In the genomic region with DNA sequence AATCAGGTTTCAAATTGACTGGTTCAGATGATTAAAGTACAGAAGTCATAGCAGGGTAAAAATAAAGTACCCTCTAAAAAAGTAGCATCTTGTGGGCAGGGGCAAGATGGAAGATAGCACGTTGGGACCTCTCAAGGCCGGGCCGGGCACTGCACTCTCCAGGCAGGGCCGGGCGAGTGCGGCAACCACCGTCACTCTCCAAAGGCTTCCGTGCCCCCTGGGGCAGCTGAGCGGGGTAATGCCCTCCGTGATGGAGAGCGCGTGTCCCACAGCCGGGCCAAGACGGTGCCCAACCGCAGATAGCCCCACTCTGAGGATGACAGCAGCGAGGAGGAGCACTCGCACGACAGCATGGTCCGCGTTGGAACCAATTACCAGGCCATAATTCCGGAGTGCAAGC, we compare ENCODE assay signal across 20 cellular contexts. TPM values are rescaled to one million over a fixed set of nuclear protein-coding genes. Genes with fewer than 3 reads are reported as not detected.
DNase-seq lines count a peak whose midpoint lies in the region; ATAC-seq, FAIRE-seq and TF ChIP-seq lines count a peak whose summit lies in the region.
"Had no signal": no experiment of that assay in that cellular context is flagged by ENCODE, and none has a peak within 500 bp of the region (broad histone marks: within the 10 kb centered on the region; RNA-seq: fewer than 3 reads in every experiment).

No MANE protein-coding gene starts in this region.

- in situ Hi-C loops in K562 (cut with MboI) (loop anchor here (5.0 kb wide), 1 partner anchor 392 kb away; no protein-coding TSS in a partner anchor), HepG2 (cut with HindIII; ENCODE audit: extremely low pct_ligation_motif_present, low pct_unique_long_range_greater_than_20kb) (loop anchor here (10.0 to 25.0 kb wide), 2 partner anchors 295 to 622 kb away; no protein-coding TSS in a partner anchor)

- H3K27me3 ChIP-seq in K562 (ENCODE audit: control insufficient read depth in 2 of 2, insufficient read depth in 2 of 2, low read length in 2 of 2) (peaks cover 16 to 49% of the 10 kb centered on the region in 2 experiments; a peak in 4 of 5 replicates), HepG2 (ENCODE audit: control insufficient read depth in 1 of 2, insufficient read depth in 2 of 2, low read length in 2 of 2) (no peaks in the 10 kb centered on the region; a peak in 1 of 5 replicates)

- no peaks in the 10 kb centered on the region for H4K20me1 ChIP-seq in K562 (replicated peaks; ENCODE audit: control insufficient read depth, insufficient read depth, low read length)
- H4K20me1 ChIP-seq in HepG2 (ENCODE audit: insufficient read depth, low read length): no peaks in the 10 kb centered on the region

- TF ChIP-seq EP300 in K562 (IDR thresholded peaks at IDR 0.05; ENCODE audit: low read length): no peak
- no peak for TF ChIP-seq EP300 in HepG2 (IDR thresholded peaks at IDR 0.05; ENCODE audit: low read depth in 2 of 2, low read length in 2 of 2)
- no peak for TF ChIP-seq EP300 in HepG2 (CRISPR knock-in tag; IDR thresholded peaks at IDR 0.05; ENCODE audit: borderline replicate concordance)

- no peak overlapping the region for H3K9ac ChIP-seq in K562 (ENCODE audit: insufficient read depth in 1 of 2, low read depth in 2 of 2, low read length in 2 of 2)
- no peak overlapping the region for H3K9ac ChIP-seq in HepG2 (ENCODE audit: insufficient read depth, low read depth, low read length)

- no peaks in the 10 kb centered on the region for H3K9me1 ChIP-seq in K562 (ENCODE audit: control insufficient read depth, insufficient read depth, low read length)

- H3K36me3 Mint-ChIP-seq in activated CD4-positive, alpha-beta T cell treated with anti-CD3 and anti-CD28 coated beads, Interleukin-2, amount 10 ng/mL, durations not matched to agents 24 days and 14 days (ENCODE audit: low read depth): no peaks in the 10 kb centered on the region
- H3K36me3 Mint-ChIP-seq: IgD-negative memory B cell had no signal

- no peak overlapping the region for H3K27ac ChIP-seq in K562 (ENCODE audit: extremely low read depth, low read depth, low read length)
- no peak overlapping the region for H3K27ac ChIP-seq in HepG2 (ENCODE audit: extremely low read length, insufficient read depth, low read length)
- H3K27ac ChIP-seq: 22Rv1, A549, C4-2B had no signal

- H3K4me2 ChIP-seq in K562 (ENCODE audit: insufficient read depth, low read length) (no peak overlapping the region), HepG2 (ENCODE audit: low read depth, low read length) (no peak overlapping the region)
- H3K4me2 ChIP-seq: A549 had no signal

- H3K4me1 Mint-ChIP-seq in activated CD4-positive, alpha-beta T cell treated with anti-CD3 and anti-CD28 coated beads, Interleukin-2, amount 10 ng/mL, durations not matched to agents 24 days and 14 days: peaks cover 4% of the 10 kb centered on the region

- H3K36me3 ChIP-seq in K562 (ENCODE audit: control insufficient read depth, insufficient read depth, low read length) (no peaks in the 10 kb centered on the region), HepG2 (replicated peaks in 1 of 2; ENCODE audit: control insufficient read depth in 1 of 2, insufficient read depth in 2 of 2, low read length in 2 of 2) (no peaks in the 10 kb centered on the region)

- no peak overlapping the region for H3K27ac Mint-ChIP-seq in activated CD4-positive, alpha-beta T cell treated with anti-CD3 and anti-CD28 coated beads, Interleukin-2, amount 10 ng/mL, durations not matched to agents 24 days and 14 days
- H3K27ac Mint-ChIP-seq: CD4-positive, alpha-beta T cell had no signal

- CTCF ChIA-PET in K562 (lab: Yijun Ruan, JAX; ENCODE audit: low intra/inter-chr PET ratio) (interaction anchor here (1.5 kb wide), 1 partner anchor 393 kb away, joined by 8 read pairs; no protein-coding TSS in a partner anchor), HepG2 (lab: Yijun Ruan, JAX; ENCODE audit: low intra/inter-chr PET ratio, low total read pairs) (no interaction called here)

- FAIRE-seq in K562 (lab: Jason Lieb, UNC) (no peak), HepG2 (lab: Jason Lieb, UNC) (no peak)
- FAIRE-seq: A549, GM12892, GM18507, H54, HTR-8/SVneo had no signal

- H3K4me1 ChIP-seq in K562 (replicated peaks in 1 of 2; ENCODE audit: control insufficient read depth in 2 of 2, insufficient read depth in 2 of 2, low read length in 2 of 2): peaks cover 3 to 10% of the 10 kb centered on the region in 2 experiments; a peak in 3 of 5 replicates
- peaks cover 29% of the 10 kb centered on the region for H3K4me1 ChIP-seq in HepG2 (ENCODE audit: insufficient read depth, low read length)
- H3K4me1 ChIP-seq: A549 had no signal

- 21% methylated on average over 20 of the region's 21 CpGs for WGBS in K562 (ENCODE audit: insufficient coverage, low coverage, missing lambda C conversion rate)
- WGBS in HepG2 (ENCODE audit: low lambda C conversion rate): 68% methylated on average over 10 of the region's 21 CpGs

- H2AFZ ChIP-seq in K562 (ENCODE audit: low read depth, low read length) (no peak overlapping the region), HepG2 (ENCODE audit: low read length) (no peak overlapping the region)

- BruUV-seq in K562 (replicated peaks; lab: Mats Ljungman, UMichigan) (no TSS peak), HepG2 (replicated peaks; lab: Mats Ljungman, UMichigan) (no TSS peak)

- peaks cover 16% of the 10 kb centered on the region for H3K27me3 Mint-ChIP-seq in activated CD4-positive, alpha-beta T cell treated with anti-CD3 and anti-CD28 coated beads, Interleukin-2, amount 10 ng/mL, durations not matched to agents 24 days and 14 days
- H3K27me3 Mint-ChIP-seq: CD4-positive, alpha-beta T cell; IgD-negative memory B cell had no signal

- no peak for TF ChIP-seq POLR2A in K562 (conservative IDR thresholded peaks at IDR 0.05)
- no peak for TF ChIP-seq POLR2A in HepG2 (IDR thresholded peaks at IDR 0.05; ENCODE audit: insufficient read depth in 1 of 2, low read depth in 2 of 2, low read length in 2 of 2)

- TF ChIP-seq CTCF in K562 (IDR thresholded peaks at IDR 0.05 in 2 of 3, conservative IDR thresholded peaks at IDR 0.05 in 1 of 3; ENCODE audit: insufficient read depth in 2 of 3, low read depth in 1 of 3, low read length in 3 of 3) (0 out of 6 replicates have a peak, but pooled peaks of 1 of the 3 experiments have one; percentile 9), HepG2 (CRISPR knock-in tag; IDR thresholded peaks at IDR 0.05) (no peak)

- intact Hi-C loops in K562 (cut with micrococcal nuclease): loop anchor here (1.0 to 5.0 kb wide), 2 partner anchors 57 to 393 kb away; no protein-coding TSS in a partner anchor
- intact Hi-C loops in HepG2 (cut with micrococcal nuclease; ENCODE audit: unreplicated experiment): loop anchor here (10.0 kb wide), 1 partner anchor 165 kb away; no protein-coding TSS in a partner anchor
- intact Hi-C loops in activated CD4-positive, alpha-beta T cell treated with anti-CD3 and anti-CD28 coated beads, Interleukin-2, amount 10 ng/mL, durations not matched to agents 24 days and 14 days (cut with micrococcal nuclease): loop anchor here (1.0 to 10.0 kb wide), 4 partner anchors 292 to 625 kb away; no protein-coding TSS in a partner anchor

- H3K4me3 ChIP-seq in K562 (no peak overlapping the region), HepG2 (replicated peaks in 1 of 3; ENCODE audit: insufficient read depth in 1 of 3, low read depth in 2 of 3, low read length in 3 of 3) (no peak overlapping the region)
- H3K4me3 ChIP-seq: A549 had no signal

- POLR2A ChIA-PET in K562 (lab: Yijun Ruan, JAX): no interaction called here
- POLR2A ChIA-PET in HepG2 (lab: Yijun Ruan, JAX): no interaction called here

- ATAC-seq in K562 (peak; percentile 29; the same call in 1 of the 3 replicates), HepG2 (peak; percentile 47; the same call in 2 of the 3 replicates), GM21723 (IDR thresholded peaks at IDR 0.05; ENCODE audit: unreplicated experiment) (no peak)

- H3K4me3 Mint-ChIP-seq in activated CD4-positive, alpha-beta T cell treated with anti-CD3 and anti-CD28 coated beads, Interleukin-2, amount 10 ng/mL, durations not matched to agents 24 days and 14 days: no peak overlapping the region
- H3K4me3 Mint-ChIP-seq: CD4-positive, alpha-beta T cell; IgD-negative memory B cell had no signal

- H3K9me3 Mint-ChIP-seq in activated CD4-positive, alpha-beta T cell treated with anti-CD3 and anti-CD28 coated beads, Interleukin-2, amount 10 ng/mL, durations not matched to agents 24 days and 14 days: no peaks in the 10 kb centered on the region
- H3K9me3 Mint-ChIP-seq: CD4-positive, alpha-beta T cell had no signal

- H3K9me3 ChIP-seq in K562 (replicated peaks; ENCODE audit: control insufficient read depth, insufficient read depth, low read depth, low read length): no peaks in the 10 kb centered on the region
- H3K9me3 ChIP-seq in HepG2 (ENCODE audit: low read length): no peaks in the 10 kb centered on the region
- H3K9me3 ChIP-seq: A549 had no signal

- DNase-seq in activated CD8-positive, alpha-beta memory T cell treated with anti-CD3 and anti-CD28 coated beads, Interleukin-2, amount 50 U/mL, for 48 hours: peak; percentile 43
- no peak for DNase-seq in activated CD8-positive, alpha-beta memory T cell treated with anti-CD3 and anti-CD28 coated beads, Interleukin-2, amount 50 U/mL, for 4 hours
- DNase-seq in K562 (ENCODE audit: extremely low read depth in 1 of 4, low spot score in 3 of 4) (no peak), HepG2 (ENCODE audit: low spot score) (no peak), NCI-H2081 (lab: John Stamatoyannopoulos, UW) (no peak)
- no peak for DNase-seq in activated CD4-positive, alpha-beta T cell treated with anti-CD3 and anti-CD28 coated beads, Interleukin-2, amount 10 ng/mL, durations not matched to agents 24 days and 14 days
- DNase-seq in activated naive CD4-positive, alpha-beta T cell treated with Interleukin-2 at 50 U/mL for 16 hours: no peak
- DNase-seq: DMS153, DMS79, KG1 had no signal

- no peak for TF ChIP-seq RAD21 in K562 (CRISPR knock-in tag; conservative IDR thresholded peaks at IDR 0.05 in 1 of 2, IDR thresholded peaks at IDR 0.05 in 1 of 2)
- TF ChIP-seq RAD21 in HepG2 (CRISPR knock-in tag; IDR thresholded peaks at IDR 0.05): no peak

- H3K79me2 ChIP-seq in K562 (ENCODE audit: control insufficient read depth, insufficient read depth, low read length): no peaks in the 10 kb centered on the region
- no peaks in the 10 kb centered on the region for H3K79me2 ChIP-seq in HepG2 (ENCODE audit: insufficient read depth, low read length)

RNA-seq across cellular contexts. Expression of a gene that starts 8.6 kb away (rescaled TPM):
- total RNA-seq in K562 (2011; cell fraction: chromatin; rRNA removed; ENCODE audit: low replicate concordance): 0.32 and 0.37 TPM in 2 replicates
- under 0.01 TPM in 1 of 2 replicates, not detected in the other for total RNA-seq in K562 (2011; cell fraction: nucleolus; rRNA removed)
- 0.23 and 0.29 TPM in 2 replicates for total RNA-seq in K562 (2011; cell fraction: nucleoplasm; rRNA removed)
- 0.14 and 0.16 TPM in 2 replicates for total RNA-seq in K562 (2014; rRNA removed)
- 0.18 and 0.45 TPM in 2 replicates for total RNA-seq in K562 (2014; rRNA removed; fragmentation: Illumina TruSeq; extraction: Trizol)
- 0.30 and 0.87 TPM in 2 replicates for total RNA-seq in K562 (2015; rRNA removed; fragmentation: Illumina TruSeq; extraction: Trizol)
- 0.33 and 0.42 TPM in 2 replicates for total RNA-seq in K562 (2021)
- 0.12 and 0.53 TPM in 2 replicates for polyA plus RNA-seq in K562 (2011; rRNA removed)
- 0.01 and 0.25 TPM in 2 replicates for polyA plus RNA-seq in K562 (2011; cell fraction: cytosol; rRNA removed)
- polyA plus RNA-seq in K562 (2011; cell fraction: nucleus; rRNA removed): 0.14 and 0.77 TPM in 2 replicates
- 0.59 and 1.0 TPM in 2 replicates for polyA plus RNA-seq in K562 (2012)
- 0.21 and 0.44 TPM in 2 replicates for polyA plus RNA-seq in K562 (2014; fragmentation: Illumina TruSeq; extraction: Trizol)
- under 1 TPM; 0.28 to 0.55 TPM for polyA plus RNA-seq in K562 (2014; fragmentation: Nextera tagmentation; extraction: Ambion mirVana)
- 0.08 TPM in 2 replicates for polyA plus RNA-seq in K562 (2014; rRNA removed)
- 0.12 and 1.7 TPM in 2 replicates for polyA minus RNA-seq in K562 (2011; rRNA and poly(A)+ RNA removed)
- 0.76 TPM in 1 of 2 replicates, not detected in the other for polyA minus RNA-seq in K562 (2011; cell fraction: cytosol; rRNA and poly(A)+ RNA removed)
- polyA minus RNA-seq in K562 (2011; cell fraction: nucleus; rRNA and poly(A)+ RNA removed): under 0.01 and 1.2 TPM in 2 replicates
- 7.3 and 11.2 TPM in 2 replicates for total RNA-seq in HepG2 (2016; rRNA removed; fragmentation: Illumina TruSeq; extraction: Trizol)
- total RNA-seq in HepG2 (2016; cell fraction: cytosol; rRNA removed; fragmentation: Illumina TruSeq; extraction: Trizol; ENCODE audit: low read depth): 8.1 and 9.0 TPM in 2 replicates
- 6.3 and 12.7 TPM in 2 replicates for total RNA-seq in HepG2 (2016; cell fraction: insoluble cytoplasmic fraction; rRNA removed; fragmentation: Illumina TruSeq; extraction: Trizol)
- total RNA-seq in HepG2 (2016; cell fraction: membrane; rRNA removed; fragmentation: Illumina TruSeq; extraction: Trizol): 2.8 and 3.1 TPM in 2 replicates
- 20.3 and 30.3 TPM in 2 replicates for total RNA-seq in HepG2 (2016; cell fraction: nucleus; rRNA removed; fragmentation: Illumina TruSeq; extraction: Trizol)
- 6.0 and 6.6 TPM in 2 replicates for polyA plus RNA-seq in HepG2 (2011; rRNA removed)
- 2.7 and 3.6 TPM in 2 replicates for polyA plus RNA-seq in HepG2 (2011; cell fraction: cytosol; rRNA removed)
- 13.0 and 16.5 TPM in 2 replicates for polyA plus RNA-seq in HepG2 (2011; cell fraction: nucleus; rRNA removed)
- polyA plus RNA-seq in HepG2 (2012): 4.8 and 5.2 TPM in 2 replicates
- polyA plus RNA-seq in HepG2 (2016; cell fraction: cytosol; fragmentation: Illumina TruSeq; extraction: Trizol; ENCODE audit: low read depth): 0.16 and 0.22 TPM in 2 replicates
- 3.0 and 3.1 TPM in 2 replicates for polyA plus RNA-seq in HepG2 (2016; cell fraction: insoluble cytoplasmic fraction; fragmentation: Illumina TruSeq; extraction: Trizol; ENCODE audit: low read depth)
- polyA plus RNA-seq in HepG2 (2016; cell fraction: membrane; fragmentation: Illumina TruSeq; extraction: Trizol; ENCODE audit: low read depth): 0.32 and 0.63 TPM in 2 replicates
- polyA plus RNA-seq in HepG2 (2016; cell fraction: nucleus; fragmentation: Illumina TruSeq; extraction: Trizol; ENCODE audit: insufficient read depth, low read depth): 13.8 and 13.9 TPM in 2 replicates
- polyA minus RNA-seq in HepG2 (2011; rRNA and poly(A)+ RNA removed; ENCODE audit: low replicate concordance): 0.37 and 27.7 TPM in 2 replicates
- polyA minus RNA-seq in HepG2 (2011; cell fraction: cytosol; rRNA and poly(A)+ RNA removed): 6.3 and 6.7 TPM in 2 replicates
- 59.7 and 63.2 TPM in 2 replicates for polyA minus RNA-seq in HepG2 (2011; cell fraction: nucleus; rRNA and poly(A)+ RNA removed)
- 15.0 and 16.0 TPM in 2 replicates for total RNA-seq in activated CD4-positive, alpha-beta T cell treated with anti-CD3 and anti-CD28 coated beads, Interleukin-2, amount 10 ng/mL, durations not matched to agents 24 days and 14 days
